Comparison of ENCODE assay signal across 1 cellular context in the genomic region with DNA sequence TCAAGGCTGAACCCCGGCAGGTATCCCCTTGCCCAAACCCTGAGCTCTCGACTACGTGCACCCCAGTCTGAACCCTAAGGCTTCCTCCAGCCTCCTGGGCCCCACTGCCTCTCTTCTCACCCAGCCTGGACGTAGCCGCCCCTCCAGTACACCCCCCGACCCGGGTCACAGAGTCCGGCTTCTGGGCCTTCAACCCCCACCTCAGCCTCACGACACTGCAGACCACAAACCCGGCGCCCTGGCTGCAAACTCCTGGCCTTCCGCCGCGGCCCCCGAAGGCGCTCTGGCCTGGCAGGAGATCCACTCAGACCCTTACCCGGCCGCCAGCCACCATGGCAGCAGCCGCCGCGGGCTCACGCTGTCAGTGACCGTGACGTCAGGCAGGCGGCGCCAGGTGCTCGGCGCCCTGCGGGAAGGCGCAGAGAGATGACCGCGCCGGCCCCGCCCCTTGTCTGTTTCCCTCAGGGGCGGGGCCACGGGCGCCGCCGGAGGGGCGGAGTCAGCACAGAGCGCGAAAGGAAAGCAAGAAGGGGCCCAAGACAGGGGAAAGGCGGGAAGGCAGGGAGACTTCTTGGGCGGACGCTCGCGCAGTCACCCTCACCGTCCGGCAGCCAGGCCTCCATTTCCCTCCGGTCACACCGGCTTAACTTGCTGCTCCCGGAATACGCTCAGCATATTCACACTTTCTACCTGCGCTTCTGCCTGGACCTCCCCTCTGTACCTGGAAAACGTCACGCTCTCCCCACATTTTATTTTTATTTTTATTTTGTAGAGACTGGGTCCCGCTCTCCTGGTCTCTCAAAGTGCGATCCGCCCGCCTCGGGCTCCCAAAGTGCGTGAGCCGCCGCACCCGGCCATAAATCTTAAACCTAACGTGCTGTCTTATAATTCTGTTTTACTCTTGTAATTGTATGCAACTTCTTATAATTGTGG.
TF ChIP-seq lines count a peak whose summit lies in the region.

A gene with protein sequence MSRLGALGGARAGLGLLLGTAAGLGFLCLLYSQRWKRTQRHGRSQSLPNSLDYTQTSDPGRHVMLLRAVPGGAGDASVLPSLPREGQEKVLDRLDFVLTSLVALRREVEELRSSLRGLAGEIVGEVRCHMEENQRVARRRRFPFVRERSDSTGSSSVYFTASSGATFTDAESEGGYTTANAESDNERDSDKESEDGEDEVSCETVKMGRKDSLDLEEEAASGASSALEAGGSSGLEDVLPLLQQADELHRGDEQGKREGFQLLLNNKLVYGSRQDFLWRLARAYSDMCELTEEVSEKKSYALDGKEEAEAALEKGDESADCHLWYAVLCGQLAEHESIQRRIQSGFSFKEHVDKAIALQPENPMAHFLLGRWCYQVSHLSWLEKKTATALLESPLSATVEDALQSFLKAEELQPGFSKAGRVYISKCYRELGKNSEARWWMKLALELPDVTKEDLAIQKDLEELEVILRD (minus strand): TSS at position 372 of the 933 bp plus-strand sequence. CDS start 471 bp downstream, outside the sequence.

TF ChIP-seq in HepG2, 621 proteins besides CTCF, POLR2A, EP300 and RAD21 (continued from another document and continues in another):
- TF ChIP-seq, protein P1, sequence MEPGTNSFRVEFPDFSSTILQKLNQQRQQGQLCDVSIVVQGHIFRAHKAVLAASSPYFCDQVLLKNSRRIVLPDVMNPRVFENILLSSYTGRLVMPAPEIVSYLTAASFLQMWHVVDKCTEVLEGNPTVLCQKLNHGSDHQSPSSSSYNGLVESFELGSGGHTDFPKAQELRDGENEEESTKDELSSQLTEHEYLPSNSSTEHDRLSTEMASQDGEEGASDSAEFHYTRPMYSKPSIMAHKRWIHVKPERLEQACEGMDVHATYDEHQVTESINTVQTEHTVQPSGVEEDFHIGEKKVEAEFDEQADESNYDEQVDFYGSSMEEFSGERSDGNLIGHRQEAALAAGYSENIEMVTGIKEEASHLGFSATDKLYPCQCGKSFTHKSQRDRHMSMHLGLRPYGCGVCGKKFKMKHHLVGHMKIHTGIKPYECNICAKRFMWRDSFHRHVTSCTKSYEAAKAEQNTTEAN (CRISPR knock-in tag; conservative IDR thresholded peaks at IDR 0.05) = no peak; the same call in 1 of the 2 replicates
- TF ChIP-seq, protein P2, sequence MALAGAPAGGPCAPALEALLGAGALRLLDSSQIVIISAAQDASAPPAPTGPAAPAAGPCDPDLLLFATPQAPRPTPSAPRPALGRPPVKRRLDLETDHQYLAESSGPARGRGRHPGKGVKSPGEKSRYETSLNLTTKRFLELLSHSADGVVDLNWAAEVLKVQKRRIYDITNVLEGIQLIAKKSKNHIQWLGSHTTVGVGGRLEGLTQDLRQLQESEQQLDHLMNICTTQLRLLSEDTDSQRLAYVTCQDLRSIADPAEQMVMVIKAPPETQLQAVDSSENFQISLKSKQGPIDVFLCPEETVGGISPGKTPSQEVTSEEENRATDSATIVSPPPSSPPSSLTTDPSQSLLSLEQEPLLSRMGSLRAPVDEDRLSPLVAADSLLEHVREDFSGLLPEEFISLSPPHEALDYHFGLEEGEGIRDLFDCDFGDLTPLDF (CRISPR knock-in tag; IDR thresholded peaks at IDR 0.05) = peak; percentile 96
- TF ChIP-seq RNF2 (conservative IDR thresholded peaks at IDR 0.05; ENCODE audit: low read depth) = no peak
- TF ChIP-seq ZNF672 (CRISPR knock-in tag; IDR thresholded peaks at IDR 0.05) = no peak
- TF ChIP-seq, protein P3, sequence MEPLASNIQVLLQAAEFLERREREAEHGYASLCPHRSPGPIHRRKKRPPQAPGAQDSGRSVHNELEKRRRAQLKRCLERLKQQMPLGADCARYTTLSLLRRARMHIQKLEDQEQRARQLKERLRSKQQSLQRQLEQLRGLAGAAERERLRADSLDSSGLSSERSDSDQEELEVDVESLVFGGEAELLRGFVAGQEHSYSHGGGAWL (CRISPR knock-in tag; IDR thresholded peaks at IDR 0.05) = peak; percentile 62
- no peak for TF ChIP-seq GPN1 (CRISPR knock-in tag; IDR thresholded peaks at IDR 0.05; ENCODE audit: borderline replicate concordance)
- TF ChIP-seq ZNF446 (CRISPR knock-in tag; IDR thresholded peaks at IDR 0.05) = peak; percentile 83; the same call in 1 of the 2 replicates
- no peak for TF ChIP-seq ZNF720 (CRISPR knock-in tag; IDR thresholded peaks at IDR 0.05)
- TF ChIP-seq ZSCAN9 (CRISPR knock-in tag; IDR thresholded peaks at IDR 0.05; ENCODE audit: borderline replicate concordance) = no peak
- TF ChIP-seq JARID2 (CRISPR knock-in tag; IDR thresholded peaks at IDR 0.05; ENCODE audit: insufficient replicate concordance) = no peak
- TF ChIP-seq CC2D1A (CRISPR knock-in tag; IDR thresholded peaks at IDR 0.05) = no peak
- no peak for TF ChIP-seq HDAC2 (CRISPR knock-in tag; IDR thresholded peaks at IDR 0.05)
- 0 out of 2 replicates have a peak, but pooled peaks have one; percentile 42 for TF ChIP-seq ZNF790 (CRISPR knock-in tag; IDR thresholded peaks at IDR 0.05; ENCODE audit: borderline replicate concordance)
- TF ChIP-seq ZNF343 (CRISPR knock-in tag; IDR thresholded peaks at IDR 0.05) = peak; percentile 60; the same call in 1 of the 2 replicates
- peak; percentile 97 for TF ChIP-seq CREM (IDR thresholded peaks at IDR 0.05)
- TF ChIP-seq CREM (CRISPR knock-in tag; IDR thresholded peaks at IDR 0.05) = peak; percentile 96
- no peak for TF ChIP-seq ZNF792 (CRISPR knock-in tag; IDR thresholded peaks at IDR 0.05)
- no peak for TF ChIP-seq NCOR1 (IDR thresholded peaks at IDR 0.05; ENCODE audit: borderline replicate concordance, low read length)
- TF ChIP-seq, protein P4, sequence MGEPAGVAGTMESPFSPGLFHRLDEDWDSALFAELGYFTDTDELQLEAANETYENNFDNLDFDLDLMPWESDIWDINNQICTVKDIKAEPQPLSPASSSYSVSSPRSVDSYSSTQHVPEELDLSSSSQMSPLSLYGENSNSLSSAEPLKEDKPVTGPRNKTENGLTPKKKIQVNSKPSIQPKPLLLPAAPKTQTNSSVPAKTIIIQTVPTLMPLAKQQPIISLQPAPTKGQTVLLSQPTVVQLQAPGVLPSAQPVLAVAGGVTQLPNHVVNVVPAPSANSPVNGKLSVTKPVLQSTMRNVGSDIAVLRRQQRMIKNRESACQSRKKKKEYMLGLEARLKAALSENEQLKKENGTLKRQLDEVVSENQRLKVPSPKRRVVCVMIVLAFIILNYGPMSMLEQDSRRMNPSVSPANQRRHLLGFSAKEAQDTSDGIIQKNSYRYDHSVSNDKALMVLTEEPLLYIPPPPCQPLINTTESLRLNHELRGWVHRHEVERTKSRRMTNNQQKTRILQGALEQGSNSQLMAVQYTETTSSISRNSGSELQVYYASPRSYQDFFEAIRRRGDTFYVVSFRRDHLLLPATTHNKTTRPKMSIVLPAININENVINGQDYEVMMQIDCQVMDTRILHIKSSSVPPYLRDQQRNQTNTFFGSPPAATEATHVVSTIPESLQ (CRISPR knock-in tag; conservative IDR thresholded peaks at IDR 0.05) = no peak
- no peak for TF ChIP-seq WIZ (CRISPR knock-in tag; IDR thresholded peaks at IDR 0.05)
- TF ChIP-seq ZNF263 (CRISPR knock-in tag; IDR thresholded peaks at IDR 0.05) = no peak
- peak; percentile 48; the same call in 1 of the 2 replicates for TF ChIP-seq SRF (IDR thresholded peaks at IDR 0.05; ENCODE audit: low read depth, low read length)
- TF ChIP-seq RBAK (CRISPR knock-in tag; IDR thresholded peaks at IDR 0.05) = no peak
- TF ChIP-seq, protein P5, sequence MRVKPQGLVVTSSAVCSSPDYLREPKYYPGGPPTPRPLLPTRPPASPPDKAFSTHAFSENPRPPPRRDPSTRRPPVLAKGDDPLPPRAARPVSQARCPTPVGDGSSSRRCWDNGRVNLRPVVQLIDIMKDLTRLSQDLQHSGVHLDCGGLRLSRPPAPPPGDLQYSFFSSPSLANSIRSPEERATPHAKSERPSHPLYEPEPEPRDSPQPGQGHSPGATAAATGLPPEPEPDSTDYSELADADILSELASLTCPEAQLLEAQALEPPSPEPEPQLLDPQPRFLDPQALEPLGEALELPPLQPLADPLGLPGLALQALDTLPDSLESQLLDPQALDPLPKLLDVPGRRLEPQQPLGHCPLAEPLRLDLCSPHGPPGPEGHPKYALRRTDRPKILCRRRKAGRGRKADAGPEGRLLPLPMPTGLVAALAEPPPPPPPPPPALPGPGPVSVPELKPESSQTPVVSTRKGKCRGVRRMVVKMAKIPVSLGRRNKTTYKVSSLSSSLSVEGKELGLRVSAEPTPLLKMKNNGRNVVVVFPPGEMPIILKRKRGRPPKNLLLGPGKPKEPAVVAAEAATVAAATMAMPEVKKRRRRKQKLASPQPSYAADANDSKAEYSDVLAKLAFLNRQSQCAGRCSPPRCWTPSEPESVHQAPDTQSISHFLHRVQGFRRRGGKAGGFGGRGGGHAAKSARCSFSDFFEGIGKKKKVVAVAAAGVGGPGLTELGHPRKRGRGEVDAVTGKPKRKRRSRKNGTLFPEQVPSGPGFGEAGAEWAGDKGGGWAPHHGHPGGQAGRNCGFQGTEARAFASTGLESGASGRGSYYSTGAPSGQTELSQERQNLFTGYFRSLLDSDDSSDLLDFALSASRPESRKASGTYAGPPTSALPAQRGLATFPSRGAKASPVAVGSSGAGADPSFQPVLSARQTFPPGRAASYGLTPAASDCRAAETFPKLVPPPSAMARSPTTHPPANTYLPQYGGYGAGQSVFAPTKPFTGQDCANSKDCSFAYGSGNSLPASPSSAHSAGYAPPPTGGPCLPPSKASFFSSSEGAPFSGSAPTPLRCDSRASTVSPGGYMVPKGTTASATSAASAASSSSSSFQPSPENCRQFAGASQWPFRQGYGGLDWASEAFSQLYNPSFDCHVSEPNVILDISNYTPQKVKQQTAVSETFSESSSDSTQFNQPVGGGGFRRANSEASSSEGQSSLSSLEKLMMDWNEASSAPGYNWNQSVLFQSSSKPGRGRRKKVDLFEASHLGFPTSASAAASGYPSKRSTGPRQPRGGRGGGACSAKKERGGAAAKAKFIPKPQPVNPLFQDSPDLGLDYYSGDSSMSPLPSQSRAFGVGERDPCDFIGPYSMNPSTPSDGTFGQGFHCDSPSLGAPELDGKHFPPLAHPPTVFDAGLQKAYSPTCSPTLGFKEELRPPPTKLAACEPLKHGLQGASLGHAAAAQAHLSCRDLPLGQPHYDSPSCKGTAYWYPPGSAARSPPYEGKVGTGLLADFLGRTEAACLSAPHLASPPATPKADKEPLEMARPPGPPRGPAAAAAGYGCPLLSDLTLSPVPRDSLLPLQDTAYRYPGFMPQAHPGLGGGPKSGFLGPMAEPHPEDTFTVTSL (CRISPR knock-in tag; IDR thresholded peaks at IDR 0.05; ENCODE audit: borderline replicate concordance) = peak; percentile 48; the same call in 1 of the 2 replicates
- no peak for TF ChIP-seq ZFP36 (IDR thresholded peaks at IDR 0.05; ENCODE audit: borderline replicate concordance, low read depth, low read length, partially characterized antibody)
- no peak for TF ChIP-seq ZNF44 (CRISPR knock-in tag; IDR thresholded peaks at IDR 0.05)
- no peak for TF ChIP-seq MIXL1 (CRISPR knock-in tag; IDR thresholded peaks at IDR 0.05)
- no peak for TF ChIP-seq MAF1 (CRISPR knock-in tag; IDR thresholded peaks at IDR 0.05; ENCODE audit: borderline replicate concordance)
- no peak for TF ChIP-seq ZNF614 (CRISPR knock-in tag; IDR thresholded peaks at IDR 0.05; ENCODE audit: borderline replicate concordance)
- no peak for TF ChIP-seq ZNF660 (CRISPR knock-in tag; IDR thresholded peaks at IDR 0.05; ENCODE audit: borderline replicate concordance, low read depth)
- TF ChIP-seq, protein P6, sequence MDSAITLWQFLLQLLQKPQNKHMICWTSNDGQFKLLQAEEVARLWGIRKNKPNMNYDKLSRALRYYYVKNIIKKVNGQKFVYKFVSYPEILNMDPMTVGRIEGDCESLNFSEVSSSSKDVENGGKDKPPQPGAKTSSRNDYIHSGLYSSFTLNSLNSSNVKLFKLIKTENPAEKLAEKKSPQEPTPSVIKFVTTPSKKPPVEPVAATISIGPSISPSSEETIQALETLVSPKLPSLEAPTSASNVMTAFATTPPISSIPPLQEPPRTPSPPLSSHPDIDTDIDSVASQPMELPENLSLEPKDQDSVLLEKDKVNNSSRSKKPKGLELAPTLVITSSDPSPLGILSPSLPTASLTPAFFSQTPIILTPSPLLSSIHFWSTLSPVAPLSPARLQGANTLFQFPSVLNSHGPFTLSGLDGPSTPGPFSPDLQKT (CRISPR knock-in tag; IDR thresholded peaks at IDR 0.05; ENCODE audit: borderline replicate concordance) = no peak
- TF ChIP-seq, protein P7, sequence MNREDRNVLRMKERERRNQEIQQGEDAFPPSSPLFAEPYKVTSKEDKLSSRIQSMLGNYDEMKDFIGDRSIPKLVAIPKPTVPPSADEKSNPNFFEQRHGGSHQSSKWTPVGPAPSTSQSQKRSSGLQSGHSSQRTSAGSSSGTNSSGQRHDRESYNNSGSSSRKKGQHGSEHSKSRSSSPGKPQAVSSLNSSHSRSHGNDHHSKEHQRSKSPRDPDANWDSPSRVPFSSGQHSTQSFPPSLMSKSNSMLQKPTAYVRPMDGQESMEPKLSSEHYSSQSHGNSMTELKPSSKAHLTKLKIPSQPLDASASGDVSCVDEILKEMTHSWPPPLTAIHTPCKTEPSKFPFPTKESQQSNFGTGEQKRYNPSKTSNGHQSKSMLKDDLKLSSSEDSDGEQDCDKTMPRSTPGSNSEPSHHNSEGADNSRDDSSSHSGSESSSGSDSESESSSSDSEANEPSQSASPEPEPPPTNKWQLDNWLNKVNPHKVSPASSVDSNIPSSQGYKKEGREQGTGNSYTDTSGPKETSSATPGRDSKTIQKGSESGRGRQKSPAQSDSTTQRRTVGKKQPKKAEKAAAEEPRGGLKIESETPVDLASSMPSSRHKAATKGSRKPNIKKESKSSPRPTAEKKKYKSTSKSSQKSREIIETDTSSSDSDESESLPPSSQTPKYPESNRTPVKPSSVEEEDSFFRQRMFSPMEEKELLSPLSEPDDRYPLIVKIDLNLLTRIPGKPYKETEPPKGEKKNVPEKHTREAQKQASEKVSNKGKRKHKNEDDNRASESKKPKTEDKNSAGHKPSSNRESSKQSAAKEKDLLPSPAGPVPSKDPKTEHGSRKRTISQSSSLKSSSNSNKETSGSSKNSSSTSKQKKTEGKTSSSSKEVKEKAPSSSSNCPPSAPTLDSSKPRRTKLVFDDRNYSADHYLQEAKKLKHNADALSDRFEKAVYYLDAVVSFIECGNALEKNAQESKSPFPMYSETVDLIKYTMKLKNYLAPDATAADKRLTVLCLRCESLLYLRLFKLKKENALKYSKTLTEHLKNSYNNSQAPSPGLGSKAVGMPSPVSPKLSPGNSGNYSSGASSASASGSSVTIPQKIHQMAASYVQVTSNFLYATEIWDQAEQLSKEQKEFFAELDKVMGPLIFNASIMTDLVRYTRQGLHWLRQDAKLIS (CRISPR knock-in tag; IDR thresholded peaks at IDR 0.05) = no peak
- no peak for TF ChIP-seq ZNF136 (CRISPR knock-in tag; IDR thresholded peaks at IDR 0.05; ENCODE audit: low read depth)
- TF ChIP-seq ZNF550 (CRISPR knock-in tag; IDR thresholded peaks at IDR 0.05; ENCODE audit: borderline replicate concordance) = no peak
- TF ChIP-seq FLYWCH1 (CRISPR knock-in tag; IDR thresholded peaks at IDR 0.05) = no peak
- TF ChIP-seq, protein P8, sequence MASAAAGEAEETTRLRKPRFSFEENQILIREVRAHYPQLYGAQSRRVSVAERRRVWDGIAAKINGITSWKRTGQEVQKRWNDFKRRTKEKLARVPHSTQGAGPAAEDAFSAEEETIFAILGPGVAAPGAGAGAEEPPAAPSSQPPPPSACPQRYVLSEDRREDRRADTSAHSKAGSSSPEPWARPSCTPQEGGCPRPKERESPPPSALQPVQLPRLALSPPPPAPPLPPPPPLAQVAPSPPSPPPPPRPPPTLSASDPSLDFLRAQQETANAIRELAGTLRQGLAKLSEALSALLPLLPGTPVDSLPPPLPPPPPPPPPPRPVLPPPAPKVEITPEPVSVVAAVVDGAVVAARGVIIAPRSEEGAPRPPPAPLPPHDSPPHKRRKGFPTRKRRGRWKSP (CRISPR knock-in tag; IDR thresholded peaks at IDR 0.05) = 0 out of 2 replicates have a peak, but pooled peaks have one; percentile 35
- TF ChIP-seq NFE2 (CRISPR knock-in tag; IDR thresholded peaks at IDR 0.05) = no peak
- no peak for TF ChIP-seq ZKSCAN1 (IDR thresholded peaks at IDR 0.05; ENCODE audit: low read length)
- no peak for TF ChIP-seq ZNF234 (CRISPR knock-in tag; conservative IDR thresholded peaks at IDR 0.05)
